ENCODE assay signal across 1 cellular context in the genomic region with DNA sequence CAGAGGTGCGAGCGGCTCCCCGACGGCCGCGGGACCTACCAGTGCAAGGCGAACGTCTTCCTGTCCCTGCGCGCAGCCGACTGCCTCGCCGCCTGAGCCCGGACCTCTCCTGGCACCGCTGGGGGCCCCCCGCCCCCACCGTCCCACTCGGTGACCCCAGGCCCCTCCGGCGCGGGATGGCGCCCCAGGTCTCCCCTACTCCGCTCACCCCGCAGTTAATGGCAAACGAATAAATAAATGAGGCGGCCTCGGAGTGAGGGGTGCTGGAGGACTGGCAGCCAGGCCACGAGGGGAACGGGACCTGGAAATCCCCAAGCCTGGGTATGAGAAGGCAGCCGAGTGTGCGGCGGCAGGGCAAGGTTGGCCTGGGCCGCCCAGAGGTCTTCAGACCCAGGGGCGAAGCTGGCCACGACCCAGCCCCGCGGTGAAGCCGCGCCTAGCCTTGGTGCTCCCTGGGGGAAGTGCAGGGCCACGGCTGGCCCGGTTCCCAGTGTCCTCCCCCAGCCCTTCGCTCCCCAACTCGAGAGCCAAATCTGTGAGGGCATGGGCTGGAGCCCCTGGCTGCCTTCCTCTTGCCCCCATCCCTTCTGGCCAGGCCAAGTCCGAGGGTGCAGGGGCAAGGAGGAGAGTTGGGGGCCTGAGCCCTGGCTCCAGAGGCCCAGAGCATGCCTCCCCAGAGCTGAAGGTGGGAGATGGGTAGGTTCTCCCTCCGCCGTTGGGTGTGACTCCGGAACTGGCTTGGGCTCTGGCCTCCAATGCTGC.
TF ChIP-seq lines count a peak whose summit lies in the region.

No MANE protein-coding gene starts in this region.

TF ChIP-seq in HepG2, 621 proteins besides CTCF, POLR2A, EP300 and RAD21 (continued from another document and continues in another):
- TF ChIP-seq ZBTB49 (CRISPR knock-in tag; IDR thresholded peaks at IDR 0.05; ENCODE audit: borderline replicate concordance) (no peak), PCBP1 (IDR thresholded peaks at IDR 0.05; ENCODE audit: borderline replicate concordance, low read depth, low read length) (no peak), FOXA1 (IDR thresholded peaks at IDR 0.05) (no peak), FOXA1 (CRISPR knock-in tag; IDR thresholded peaks at IDR 0.05) (no peak; the same call in 1 of the 2 replicates), MLXIP (CRISPR knock-in tag; IDR thresholded peaks at IDR 0.05; ENCODE audit: borderline replicate concordance) (no peak; the same call in 1 of the 2 replicates), ZNF549 (CRISPR knock-in tag; IDR thresholded peaks at IDR 0.05) (no peak), SAP130 (CRISPR knock-in tag; IDR thresholded peaks at IDR 0.05; ENCODE audit: low read depth) (no peak; the same call in 1 of the 2 replicates), ZNF121 (CRISPR knock-in tag; IDR thresholded peaks at IDR 0.05) (0 out of 2 replicates have a peak, but pooled peaks have one; percentile 5), CENPT (CRISPR knock-in tag; IDR thresholded peaks at IDR 0.05; ENCODE audit: low read depth) (no peak), MYPOP (CRISPR knock-in tag; IDR thresholded peaks at IDR 0.05) (no peak; the same call in 1 of the 2 replicates), FIP1L1 (IDR thresholded peaks at IDR 0.05; ENCODE audit: borderline replicate concordance, insufficient read depth, low read depth, low read length) (no peak), ZBTB7B (CRISPR knock-in tag; IDR thresholded peaks at IDR 0.05) (no peak), TCF7 (IDR thresholded peaks at IDR 0.05; ENCODE audit: low read depth) (no peak), RFX1 (IDR thresholded peaks at IDR 0.05) (no peak), CBX5 (CRISPR knock-in tag; IDR thresholded peaks at IDR 0.05; ENCODE audit: borderline replicate concordance) (no peak), ZFYVE20 (CRISPR knock-in tag; IDR thresholded peaks at IDR 0.05; ENCODE audit: borderline replicate concordance, low read depth) (no peak), ZNF143 (CRISPR knock-in tag; IDR thresholded peaks at IDR 0.05) (no peak), ZNF713 (CRISPR knock-in tag; IDR thresholded peaks at IDR 0.05) (no peak), YEATS4 (CRISPR knock-in tag; IDR thresholded peaks at IDR 0.05; ENCODE audit: borderline replicate concordance) (no peak), ZNF720 (CRISPR knock-in tag; IDR thresholded peaks at IDR 0.05) (no peak), ZNF431 (CRISPR knock-in tag; IDR thresholded peaks at IDR 0.05; ENCODE audit: borderline replicate concordance, low read depth) (no peak), ISL2 (CRISPR knock-in tag; IDR thresholded peaks at IDR 0.05) (no peak; the same call in none of the 2 replicates), ZNF704 (CRISPR knock-in tag; IDR thresholded peaks at IDR 0.05; ENCODE audit: borderline replicate concordance) (no peak), ZFP1 (CRISPR knock-in tag; IDR thresholded peaks at IDR 0.05) (no peak), EZH2 (conservative IDR thresholded peaks at IDR 0.05; ENCODE audit: low read depth, low read length) (no peak), ELF3 (CRISPR knock-in tag; IDR thresholded peaks at IDR 0.05) (no peak), ZNF614 (CRISPR knock-in tag; IDR thresholded peaks at IDR 0.05; ENCODE audit: borderline replicate concordance) (no peak), MIXL1 (CRISPR knock-in tag; IDR thresholded peaks at IDR 0.05) (no peak), TAF1 (CRISPR knock-in tag; IDR thresholded peaks at IDR 0.05) (no peak), NFIC (IDR thresholded peaks at IDR 0.05; ENCODE audit: low read length) (no peak), NFIB (CRISPR knock-in tag; IDR thresholded peaks at IDR 0.05; ENCODE audit: borderline replicate concordance) (no peak), ZFP36L1 (CRISPR knock-in tag; IDR thresholded peaks at IDR 0.05) (no peak), JUN (CRISPR knock-in tag; IDR thresholded peaks at IDR 0.05) (no peak)
- TF ChIP-seq, protein P1, sequence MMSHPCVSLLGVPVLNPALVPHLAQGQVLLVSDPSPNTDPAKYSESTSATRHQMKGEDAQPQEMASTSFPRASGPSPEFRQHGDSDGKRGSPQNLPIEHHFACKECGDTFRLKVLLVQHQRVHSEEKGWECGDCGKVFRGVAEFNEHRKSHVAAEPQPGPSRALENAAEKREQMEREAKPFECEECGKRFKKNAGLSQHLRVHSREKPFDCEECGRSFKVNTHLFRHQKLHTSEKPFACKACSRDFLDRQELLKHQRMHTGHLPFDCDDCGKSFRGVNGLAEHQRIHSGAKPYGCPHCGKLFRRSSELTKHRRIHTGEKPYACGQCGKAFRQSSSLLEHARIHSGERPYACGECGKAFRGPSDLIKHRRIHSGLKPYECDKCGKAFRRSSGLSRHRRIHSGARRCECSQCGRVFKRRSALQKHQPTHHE (CRISPR knock-in tag; IDR thresholded peaks at IDR 0.05; ENCODE audit: borderline replicate concordance) = no peak
- TF ChIP-seq, protein P2, sequence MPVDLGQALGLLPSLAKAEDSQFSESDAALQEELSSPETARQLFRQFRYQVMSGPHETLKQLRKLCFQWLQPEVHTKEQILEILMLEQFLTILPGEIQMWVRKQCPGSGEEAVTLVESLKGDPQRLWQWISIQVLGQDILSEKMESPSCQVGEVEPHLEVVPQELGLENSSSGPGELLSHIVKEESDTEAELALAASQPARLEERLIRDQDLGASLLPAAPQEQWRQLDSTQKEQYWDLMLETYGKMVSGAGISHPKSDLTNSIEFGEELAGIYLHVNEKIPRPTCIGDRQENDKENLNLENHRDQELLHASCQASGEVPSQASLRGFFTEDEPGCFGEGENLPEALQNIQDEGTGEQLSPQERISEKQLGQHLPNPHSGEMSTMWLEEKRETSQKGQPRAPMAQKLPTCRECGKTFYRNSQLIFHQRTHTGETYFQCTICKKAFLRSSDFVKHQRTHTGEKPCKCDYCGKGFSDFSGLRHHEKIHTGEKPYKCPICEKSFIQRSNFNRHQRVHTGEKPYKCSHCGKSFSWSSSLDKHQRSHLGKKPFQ (CRISPR knock-in tag; IDR thresholded peaks at IDR 0.05; ENCODE audit: insufficient replicate concordance) = peak; percentile 37
- TF ChIP-seq, protein P3, sequence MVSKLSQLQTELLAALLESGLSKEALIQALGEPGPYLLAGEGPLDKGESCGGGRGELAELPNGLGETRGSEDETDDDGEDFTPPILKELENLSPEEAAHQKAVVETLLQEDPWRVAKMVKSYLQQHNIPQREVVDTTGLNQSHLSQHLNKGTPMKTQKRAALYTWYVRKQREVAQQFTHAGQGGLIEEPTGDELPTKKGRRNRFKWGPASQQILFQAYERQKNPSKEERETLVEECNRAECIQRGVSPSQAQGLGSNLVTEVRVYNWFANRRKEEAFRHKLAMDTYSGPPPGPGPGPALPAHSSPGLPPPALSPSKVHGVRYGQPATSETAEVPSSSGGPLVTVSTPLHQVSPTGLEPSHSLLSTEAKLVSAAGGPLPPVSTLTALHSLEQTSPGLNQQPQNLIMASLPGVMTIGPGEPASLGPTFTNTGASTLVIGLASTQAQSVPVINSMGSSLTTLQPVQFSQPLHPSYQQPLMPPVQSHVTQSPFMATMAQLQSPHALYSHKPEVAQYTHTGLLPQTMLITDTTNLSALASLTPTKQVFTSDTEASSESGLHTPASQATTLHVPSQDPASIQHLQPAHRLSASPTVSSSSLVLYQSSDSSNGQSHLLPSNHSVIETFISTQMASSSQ (IDR thresholded peaks at IDR 0.05; ENCODE audit: low read depth) = 0 out of 2 replicates have a peak, but pooled peaks have one; percentile 9
- TF ChIP-seq, protein P3 (CRISPR knock-in tag; IDR thresholded peaks at IDR 0.05; ENCODE audit: borderline replicate concordance) = no peak
- TF ChIP-seq, protein P4, sequence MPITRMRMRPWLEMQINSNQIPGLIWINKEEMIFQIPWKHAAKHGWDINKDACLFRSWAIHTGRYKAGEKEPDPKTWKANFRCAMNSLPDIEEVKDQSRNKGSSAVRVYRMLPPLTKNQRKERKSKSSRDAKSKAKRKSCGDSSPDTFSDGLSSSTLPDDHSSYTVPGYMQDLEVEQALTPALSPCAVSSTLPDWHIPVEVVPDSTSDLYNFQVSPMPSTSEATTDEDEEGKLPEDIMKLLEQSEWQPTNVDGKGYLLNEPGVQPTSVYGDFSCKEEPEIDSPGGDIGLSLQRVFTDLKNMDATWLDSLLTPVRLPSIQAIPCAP (CRISPR knock-in tag; IDR thresholded peaks at IDR 0.05; ENCODE audit: low read depth) = peak; percentile 20; the same call in 1 of the 2 replicates
- TF ChIP-seq, protein P5, sequence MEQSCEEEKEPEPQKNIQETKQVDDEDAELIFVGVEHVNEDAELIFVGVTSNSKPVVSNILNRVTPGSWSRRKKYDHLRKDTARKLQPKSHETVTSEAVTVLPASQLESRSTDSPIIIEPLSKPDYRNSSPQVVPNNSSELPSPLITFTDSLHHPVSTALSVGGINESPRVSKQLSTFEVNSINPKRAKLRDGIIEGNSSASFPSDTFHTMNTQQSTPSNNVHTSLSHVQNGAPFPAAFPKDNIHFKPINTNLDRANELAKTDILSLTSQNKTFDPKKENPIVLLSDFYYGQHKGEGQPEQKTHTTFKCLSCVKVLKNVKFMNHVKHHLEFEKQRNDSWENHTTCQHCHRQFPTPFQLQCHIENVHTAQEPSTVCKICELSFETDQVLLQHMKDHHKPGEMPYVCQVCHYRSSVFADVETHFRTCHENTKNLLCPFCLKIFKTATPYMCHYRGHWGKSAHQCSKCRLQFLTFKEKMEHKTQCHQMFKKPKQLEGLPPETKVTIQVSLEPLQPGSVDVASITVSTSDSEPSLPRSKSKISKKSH (CRISPR knock-in tag; IDR thresholded peaks at IDR 0.05; ENCODE audit: borderline replicate concordance) = 0 out of 2 replicates have a peak, but pooled peaks have one; percentile 50
- TF ChIP-seq, protein P6, sequence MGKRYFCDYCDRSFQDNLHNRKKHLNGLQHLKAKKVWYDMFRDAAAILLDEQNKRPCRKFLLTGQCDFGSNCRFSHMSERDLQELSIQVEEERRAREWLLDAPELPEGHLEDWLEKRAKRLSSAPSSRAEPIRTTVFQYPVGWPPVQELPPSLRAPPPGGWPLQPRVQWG (CRISPR knock-in tag; IDR thresholded peaks at IDR 0.05; ENCODE audit: borderline replicate concordance, low read depth) = no peak
- TF ChIP-seq, protein P7, sequence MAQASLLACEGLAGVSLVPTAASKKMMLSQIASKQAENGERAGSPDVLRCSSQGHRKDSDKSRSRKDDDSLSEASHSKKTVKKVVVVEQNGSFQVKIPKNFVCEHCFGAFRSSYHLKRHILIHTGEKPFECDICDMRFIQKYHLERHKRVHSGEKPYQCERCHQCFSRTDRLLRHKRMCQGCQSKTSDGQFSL (CRISPR knock-in tag; IDR thresholded peaks at IDR 0.05) = no peak
